ENCODE assay signal across 34 cellular contexts in genomic region chr2:169696381-169696780, GRCh38. TPM values are rescaled to one million over a fixed set of nuclear protein-coding genes. Genes with fewer than 3 reads are reported as not detected.
"Had no signal": no experiment of that assay in that cellular context is flagged by ENCODE, and none has a peak within 500 bp of the region (broad histone marks: within the 10 kb centered on the region; RNA-seq: fewer than 3 reads in every experiment).

No MANE protein-coding gene starts in this region.

- ATAC-seq: activated CD8-positive, alpha-beta T cell treated with anti-CD3 and anti-CD28 coated beads for 36 hours; activated T-cell treated with anti-CD3 and anti-CD28 coated beads, Interleukin-2, amount 50 U/mL, for 72 hours; activated T-helper 17 cell treated with anti-CD3 and anti-CD28 coated beads, Interleukin-2, amount 50 U/mL, for 72 hours; Panc1 had no signal

- H3K27ac Mint-ChIP-seq: activated B cell treated with CpG ODN at 0.5 μM for 24 hours; activated CD4-positive, alpha-beta T cell treated with anti-CD3 and anti-CD28 coated beads, Interleukin-2, amount 10 ng/mL, durations not matched to agents 24 days and 14 days; activated CD8-positive, alpha-beta T cell treated with anti-CD3 and anti-CD28 coated beads for 36 hours; activated naive CD8-positive, alpha-beta T cell treated with anti-CD3 and anti-CD28 coated beads for 36 hours; activated T-cell treated with anti-CD3 and anti-CD28 coated beads, Interleukin-2, amount 50 U/mL, for 72 hours; activated T-helper 17 cell treated with anti-CD3 and anti-CD28 coated beads, Interleukin-2, amount 50 U/mL, for 72 hours; T-helper 2 cell treated with Interferon-gamma antibody and Interleukin-4, amounts not matched to agents 5 μg/mL and 100 μg/mL, for 36 hours had no signal

- H3K4me3 ChIP-seq: ascending aorta, cardiac muscle cell, SJSA1 had no signal

- H3K9me3 ChIP-seq: ascending aorta, SJSA1, SK-N-SH had no signal

- H3K27me3 ChIP-seq: ascending aorta, cardiac muscle cell, SJSA1 had no signal

- DNase-seq: activated B cell treated with CpG ODN at 0.5 μM for 24 hours; activated CD4-positive, alpha-beta T cell treated with anti-CD3 and anti-CD28 coated beads, Interleukin-2, amount 10 ng/mL, durations not matched to agents 24 days and 14 days; activated CD4-positive, alpha-beta T cell treated with anti-CD3 and anti-CD28 coated beads, Interleukin-2, amount 50 U/mL, for 4 hours; activated CD4-positive, CD25-positive, alpha-beta regulatory T cell treated with anti-CD3 and anti-CD28 coated beads, Interleukin-2, amount 50 U/mL, for 72 hours; activated CD8-positive, alpha-beta T cell treated with anti-CD3 and anti-CD28 coated beads for 36 hours; activated effector memory CD4-positive, alpha-beta T cell treated with anti-CD3 and anti-CD28 coated beads, Interleukin-2, amount 50 U/mL, for 16 hours; activated naive CD4-positive, alpha-beta T cell; activated naive CD4-positive, alpha-beta T cell treated with anti-CD3 and anti-CD28 coated beads, Interleukin-2, amount 50 U/mL, for 16 hours; activated naive CD8-positive, alpha-beta T cell treated with anti-CD3 and anti-CD28 coated beads for 36 hours; activated T-cell treated with anti-CD3 and anti-CD28 coated beads, Interleukin-2, amount 50 U/mL, for 1 hour; activated T-cell treated with anti-CD3 and anti-CD28 coated beads, Interleukin-2, amount 50 U/mL, for 72 hours; amygdala; NCI-H1092 treated with DMSO at 0.1 percent for 48 hours; NCI-H1417; NCI-H146; NCI-H187; NCI-H2029 treated with DMSO at 0.1 percent for 48 hours; NCI-H2171 treated with DMSO at 0.1 percent for 48 hours; NCI-H446 treated with DMSO at 0.1 percent for 48 hours; NCI-H524; NCI-H69; SHP77; SK-N-SH had no signal

- H3K9me3 Mint-ChIP-seq: activated CD4-positive, alpha-beta T cell treated with anti-CD3 and anti-CD28 coated beads, Interleukin-2, amount 10 ng/mL, durations not matched to agents 24 days and 14 days; activated T-helper 17 cell treated with anti-CD3 and anti-CD28 coated beads, Interleukin-2, amount 50 U/mL, for 72 hours had no signal

- H3K27me3 Mint-ChIP-seq: activated CD8-positive, alpha-beta T cell treated with anti-CD3 and anti-CD28 coated beads for 36 hours; activated T-helper 17 cell treated with anti-CD3 and anti-CD28 coated beads, Interleukin-2, amount 50 U/mL, for 72 hours; central memory CD8-positive, alpha-beta T cell had no signal

- H3K27ac ChIP-seq: ascending aorta, cardiac muscle cell, SJSA1 had no signal

- H3K36me3 ChIP-seq: ascending aorta, cardiac muscle cell, SJSA1 had no signal

- H3K4me3 Mint-ChIP-seq: activated CD4-positive, alpha-beta T cell treated with anti-CD3 and anti-CD28 coated beads, Interleukin-2, amount 10 ng/mL, durations not matched to agents 24 days and 14 days; activated naive CD8-positive, alpha-beta T cell treated with anti-CD3 and anti-CD28 coated beads for 36 hours; T-helper 1 cell treated with Interleukin-12 subunit alpha and Interleukin-12 subunit beta and Interleukin-4 antibody, amounts not matched to agents 30 μg/mL and 1 μg/mL, for 36 hours had no signal

RNA-seq across cellular contexts. Expression of gene PHOSPHO2, which starts 2.1 kb away (rescaled TPM):
- total RNA-seq: ascending aorta had no signal

RNA-seq across cellular contexts. Expression of gene CFAP210, which starts 2.2 kb away (rescaled TPM):
- total RNA-seq: activated B cell treated with CpG ODN at 0.5 μM for 24 hours; activated CD4-positive, alpha-beta T cell treated with anti-CD3 and anti-CD28 coated beads, Interleukin-2, amount 10 ng/mL, durations not matched to agents 24 days and 14 days; activated CD8-positive, alpha-beta T cell treated with anti-CD3 and anti-CD28 coated beads for 36 hours; activated naive CD8-positive, alpha-beta T cell treated with anti-CD3 and anti-CD28 coated beads for 36 hours; activated T-helper 17 cell treated with anti-CD3 and anti-CD28 coated beads, Interleukin-2, amount 50 U/mL, for 72 hours; ascending aorta; cardiac muscle cell; chondrocyte; M059J; RPMI7951; SJSA1 had no signal
